ENCODE assay signal across 8 cellular contexts in the genomic region with DNA sequence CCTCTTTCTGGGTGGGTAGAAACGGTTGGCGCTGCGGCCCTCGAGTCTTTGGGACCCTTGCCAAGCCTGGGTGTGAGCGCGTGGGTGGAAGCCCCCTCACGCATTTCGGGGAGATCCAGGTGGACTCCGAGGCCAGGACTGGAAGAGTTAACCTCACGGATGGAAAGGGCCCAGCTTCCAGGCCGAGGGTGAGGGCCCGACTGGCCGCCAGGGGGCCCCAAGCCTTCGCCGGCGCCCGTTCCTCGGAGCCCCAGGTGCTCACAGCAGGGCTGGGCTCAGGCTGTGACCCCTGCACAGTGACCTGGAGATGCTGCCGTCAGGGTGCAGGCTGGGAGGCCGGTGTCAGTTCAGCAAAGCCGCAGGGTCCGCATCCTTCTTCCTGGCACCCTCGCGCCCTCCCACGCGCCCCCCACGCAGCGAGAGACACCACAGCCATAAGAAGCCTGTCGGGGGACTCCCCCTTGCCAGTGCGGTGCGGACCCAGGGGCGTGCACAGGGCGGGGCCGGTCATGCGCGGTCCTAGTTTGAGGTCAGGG. TPM values are rescaled to one million over a fixed set of nuclear protein-coding genes. Genes with fewer than 3 reads are reported as not detected.
A peak's percentile ranks its signal among the peaks of the same experiment; 100 is the strongest.
DNase-seq lines count a peak whose midpoint lies in the region; ATAC-seq and TF ChIP-seq lines count a peak whose summit lies in the region.

No MANE protein-coding gene starts in this region.

- H3K9me3 ChIP-seq in iPS DF 6.9 (ENCODE audit: control insufficient read depth, insufficient read depth, low read length) (peaks cover 2% of the 10 kb centered on the region; the same call in 1 of the 2 replicates), skeletal muscle satellite cell (replicated peaks; ENCODE audit: low read length) (no peaks in the 10 kb centered on the region)

- H3K27ac ChIP-seq in KMS-11: peak overlapping the region; percentile 66
- no peak overlapping the region for H3K27ac ChIP-seq in iPS DF 6.9 (ENCODE audit: low read length)

- TF ChIP-seq CTCF in KMS-11 (conservative IDR thresholded peaks at IDR 0.05; ENCODE audit: low read depth, low read length) (peak; percentile 80), astrocyte of the spinal cord (IDR thresholded peaks at IDR 0.05; ENCODE audit: low read depth, low read length) (peak; percentile 88)

- H4K20me1 ChIP-seq in KMS-11 (ENCODE audit: insufficient read depth): no peaks in the 10 kb centered on the region

- H3K4me1 ChIP-seq in KMS-11 (ENCODE audit: low read depth, poor library complexity, severe bottlenecking) (peaks cover 7% of the 10 kb centered on the region), iPS DF 6.9 (ENCODE audit: control insufficient read depth, insufficient read depth, low read length) (peaks cover 3% of the 10 kb centered on the region; the same call in 1 of the 2 replicates), skeletal muscle satellite cell (ENCODE audit: control insufficient read depth, insufficient read depth, low read length) (peaks cover 9% of the 10 kb centered on the region)

- H3K4me3 ChIP-seq in KMS-11 (IDR thresholded peaks at IDR 0.05; ENCODE audit: insufficient read depth, low read depth, low read length): no peak overlapping the region
- peak overlapping the region; percentile 30 for H3K4me3 ChIP-seq in astrocyte of the spinal cord (ENCODE audit: low read depth, low read length)
- peak overlapping the region; percentile 38; the same call in 1 of the 2 replicates for H3K4me3 ChIP-seq in iPS DF 6.9 (ENCODE audit: low read length)
- H3K4me3 ChIP-seq in skeletal muscle satellite cell (ENCODE audit: low read length): peak overlapping the region; percentile 72

- no peak overlapping the region; the same call in 1 of the 2 replicates for H3K9ac ChIP-seq in KMS-11
- no peak overlapping the region for H3K9ac ChIP-seq in skeletal muscle satellite cell (ENCODE audit: low read depth, low read length)

- in situ Hi-C loops in Caki2 (cut with HindIII; ENCODE audit: low pct_unique_long_range_greater_than_20kb, low sequenced_read_pairs) (no loop called here), astrocyte of the spinal cord (cut with HindIII; ENCODE audit: low sequenced_read_pairs) (no loop called here)

- H3K27me3 ChIP-seq in KMS-11 (ENCODE audit: insufficient read depth, low read depth) (peaks cover 13% of the 10 kb centered on the region; the same call in 1 of the 2 replicates), iPS DF 6.9 (ENCODE audit: control insufficient read depth, insufficient read depth, low read length) (no peaks in the 10 kb centered on the region), skeletal muscle satellite cell (ENCODE audit: control insufficient read depth, insufficient read depth, low read length) (peaks cover 17% of the 10 kb centered on the region)

- no CpG with 5 or more reads among the region's 36 CpGs for WGBS in iPS DF 6.9 (ENCODE audit: insufficient coverage, insufficient read length)

- H3K4me2 ChIP-seq in KMS-11 (peak overlapping the region; percentile 93), skeletal muscle satellite cell (ENCODE audit: low read length) (peak overlapping the region; percentile 83)

- DNase-seq in Caki2 (ENCODE audit: low read depth) (peak; percentile 69), T-helper 22 cell (ENCODE audit: low read depth) (peak; percentile 83), astrocyte of the spinal cord (ENCODE audit: low read depth, low spot score) (peak; percentile 70), iPS DF 6.9 (ENCODE audit: low read depth, low spot score) (no peak), NCI-H446 (lab: John Stamatoyannopoulos, UW) (no peak)

- H3K36me3 ChIP-seq in KMS-11 (ENCODE audit: insufficient read depth): no peaks in the 10 kb centered on the region
- H3K36me3 ChIP-seq in iPS DF 6.9 (ENCODE audit: control insufficient read depth, insufficient read depth, low read length): no peaks in the 10 kb centered on the region
- H3K36me3 ChIP-seq in skeletal muscle satellite cell (ENCODE audit: insufficient read depth, low read length): no peaks in the 10 kb centered on the region

- H3K79me2 ChIP-seq in KMS-11 (ENCODE audit: insufficient read depth, low read depth): no peaks in the 10 kb centered on the region

- ATAC-seq in GM21526 (IDR thresholded peaks at IDR 0.05; ENCODE audit: low FRiP score, unreplicated experiment): peak; percentile 91

- peak overlapping the region; percentile 67 for H2AFZ ChIP-seq in KMS-11 (ENCODE audit: low read depth)

RNA-seq across cellular contexts. Expression of a gene that starts 34.2 kb away (rescaled TPM):
- total RNA-seq in Caki2 (2014; rRNA removed; shearing (Covaris generic); ENCODE audit: low replicate concordance): 0.09 TPM in 1 of 2 replicates, not detected in the other
- 0.87 and 2.5 TPM in 2 replicates for total RNA-seq in skeletal muscle satellite cell (2012; rRNA removed)

RNA-seq across cellular contexts. Expression of a gene that starts 57.8 kb away (rescaled TPM):
- not detected in 2 replicates for total RNA-seq in Caki2 (2014; rRNA removed; shearing (Covaris generic); ENCODE audit: low replicate concordance)
- not detected in 2 replicates for total RNA-seq in skeletal muscle satellite cell (2012; rRNA removed)

Comparison
In these comparisons a context has a peak if more than half of its experiments do, and no peak if none do; other contexts are left out.
1. DNase-seq: peak in Caki2 (single experiment), T-helper 22 cell (single experiment) and astrocyte of the spinal cord (single experiment); none in iPS DF 6.9 (single experiment) and NCI-H446 (0 of 2).